ENCODE assay signal across 8 cellular contexts in genomic region chr5:163509288-163510040, GRCh38.
A peak's percentile ranks its signal among the peaks of the same experiment; 100 is the strongest.
DNase-seq lines count a peak whose midpoint lies in the region; ATAC-seq and TF ChIP-seq lines count a peak whose summit lies in the region.

No MANE protein-coding gene starts in this region.

- TF ChIP-seq CTCF in DOHH2 (IDR thresholded peaks at IDR 0.05; ENCODE audit: low read depth, low read length, poor library complexity, severe bottlenecking) (no peak), nephron progenitor cell (IDR thresholded peaks at IDR 0.05) (no peak)

- peaks cover 36% of the 10 kb centered on the region for H3K4me1 Mint-ChIP-seq in nephron progenitor cell

- H3K27ac ChIP-seq in DOHH2 (ENCODE audit: low read depth, low read length) (no peak overlapping the region), duodenal mucosa (ENCODE audit: low read depth, low read length) (peak overlapping the region; percentile 36)

- peak overlapping the region; percentile 35 for H3K4me2 ChIP-seq in DOHH2 (ENCODE audit: low read length)

- H3K9ac ChIP-seq in duodenal mucosa (ENCODE audit: low read depth in 1 of 2, low read length in 2 of 2) = peak overlapping the region; percentile 86 to 98

- DNase-seq in NCI-H748 treated with DMSO at 0.1 percent for 48 hours (lab: John Stamatoyannopoulos, UW) (peak; percentile 22), nephron progenitor cell (no peak), foreskin melanocyte (no peak), UCSD-AML1 (lab: John Stamatoyannopoulos, UW; ENCODE audit: unreplicated experiment) (no peak)
- DNase-seq in central memory CD4-positive, alpha-beta T cell = no peak

- ATAC-seq in GM18858 (IDR thresholded peaks at IDR 0.05; ENCODE audit: unreplicated experiment) = no peak

- peaks cover 54% of the 10 kb centered on the region for H3K36me3 Mint-ChIP-seq in nephron progenitor cell (ENCODE audit: low read depth)

- H3K9me3 ChIP-seq in DOHH2 (ENCODE audit: control insufficient read depth, insufficient read depth, low read length) (no peaks in the 10 kb centered on the region), duodenal mucosa (ENCODE audit: control insufficient read depth in 1 of 2, low read length in 2 of 2) (no peaks in the 10 kb centered on the region)

- H3K79me2 ChIP-seq in DOHH2 (ENCODE audit: control insufficient read depth, low read length) = peaks cover 80% of the 10 kb centered on the region

- H3K9me2 ChIP-seq in DOHH2 (replicated peaks; ENCODE audit: control insufficient read depth, low read length) = no peaks in the 10 kb centered on the region

- H4K20me1 ChIP-seq in DOHH2 (ENCODE audit: control insufficient read depth, insufficient read depth, low read depth, low read length) = peaks cover 25% of the 10 kb centered on the region

- H3K4me3 Mint-ChIP-seq in nephron progenitor cell = peak overlapping the region; percentile 63

- H3K27ac Mint-ChIP-seq in nephron progenitor cell = peak overlapping the region; percentile 57

- peaks cover 33% of the 10 kb centered on the region for H3K4me1 ChIP-seq in DOHH2 (ENCODE audit: control insufficient read depth, low read length)
- H3K4me1 ChIP-seq in duodenal mucosa (ENCODE audit: control insufficient read depth in 1 of 2, insufficient read depth in 2 of 2, low read length in 2 of 2) = peaks cover 6 to 16% of the 10 kb centered on the region in 2 donors

- no peaks in the 10 kb centered on the region for H3F3A ChIP-seq in DOHH2 (ENCODE audit: control insufficient read depth, insufficient read depth)

- H3K27me3 Mint-ChIP-seq in nephron progenitor cell (ENCODE audit: low read depth, poor library complexity) = no peaks in the 10 kb centered on the region

- H3K9me3 Mint-ChIP-seq in nephron progenitor cell = no peaks in the 10 kb centered on the region

- peaks cover 58% of the 10 kb centered on the region for H3K36me3 ChIP-seq in DOHH2 (ENCODE audit: control insufficient read depth, low read length)
- peaks cover 14 to 27% of the 10 kb centered on the region in 2 donors for H3K36me3 ChIP-seq in duodenal mucosa (ENCODE audit: control insufficient read depth in 1 of 2, insufficient read depth in 2 of 2, low read length in 2 of 2)

- no peaks in the 10 kb centered on the region for H3K27me3 ChIP-seq in DOHH2 (ENCODE audit: control insufficient read depth, low read length)
- H3K27me3 ChIP-seq in duodenal mucosa (ENCODE audit: control insufficient read depth in 1 of 2, insufficient read depth in 2 of 2, low read length in 2 of 2) = no peaks in the 10 kb centered on the region

- no peak overlapping the region for H3K4me3 ChIP-seq in DOHH2 (ENCODE audit: low read length)
- H3K4me3 ChIP-seq in duodenal mucosa (ENCODE audit: low read depth in 1 of 2, low read length in 2 of 2) = peak overlapping the region; percentile 50 to 93
